ENCODE assay signal across 21 cellular contexts in genomic region chr1:202890392-202890791, GRCh38. TPM values are rescaled to one million over a fixed set of nuclear protein-coding genes. Genes with fewer than 3 reads are reported as not detected.
DNase-seq lines count a peak whose midpoint lies in the region; ATAC-seq lines count a peak whose summit lies in the region.
"Had no signal": no experiment of that assay in that cellular context is flagged by ENCODE, and none has a peak within 500 bp of the region (broad histone marks: within the 10 kb centered on the region; RNA-seq: fewer than 3 reads in every experiment).

No MANE protein-coding gene starts in this region.

- CTCF ChIA-PET in naive thymus-derived CD4-positive, alpha-beta T cell (lab: Charles Lee), result interaction anchor here (0.6 kb wide), 1 partner anchor 13 kb away, joined by 3 read pairs; no protein-coding TSS in a partner anchor

- H3K4me3 ChIP-seq in BLaER1 (no peak overlapping the region), SK-N-MC (0 out of 2 replicates have a peak overlapping the region, but pooled peaks have one; percentile 18)
- no peak overlapping the region for H3K4me3 ChIP-seq in naive thymus-derived CD4-positive, alpha-beta T cell (ENCODE audit: low read length)

- H3K27ac Mint-ChIP-seq in activated T-cell treated with anti-CD3 and anti-CD28 coated beads, Interleukin-2, amount 50 U/mL, for 24 hours, result peak overlapping the region; percentile 99
- peak overlapping the region in 2 of 9 donors; percentile 32 to 98 for H3K27ac Mint-ChIP-seq in naive thymus-derived CD4-positive, alpha-beta T cell
- H3K27ac Mint-ChIP-seq in T-helper 2 cell treated with Interferon-gamma antibody and Interleukin-4, amounts not matched to agents 5 μg/mL and 100 μg/mL, for 36 hours, result no peak overlapping the region
- H3K27ac Mint-ChIP-seq: H9 had no signal

- no peak for DNase-seq in activated T-cell treated with anti-CD3 and anti-CD28 coated beads, Interleukin-2, amount 50 U/mL, for 24 hours
- DNase-seq in activated T-cell treated with anti-CD3 and anti-CD28 coated beads for 4 hours, result no peak
- DNase-seq in SK-N-MC (ENCODE audit: low read depth, low spot score), result no peak
- DNase-seq in naive thymus-derived CD4-positive, alpha-beta T cell, result no peak
- DNase-seq in T-helper 2 cell treated with Interferon-gamma antibody and Interleukin-4, amounts not matched to agents 5 μg/mL and 100 μg/mL, for 36 hours (ENCODE audit: low spot score), result no peak
- DNase-seq in activated naive CD4-positive, alpha-beta T cell (lab: John Stamatoyannopoulos, UW), result no peak
- DNase-seq: AML-193; CD4-positive, alpha-beta memory T cell; DMS79 treated with DMSO at 0.1 percent for 48 hours; H9; MV-4-11; NCI-H1417 treated with DMSO at 0.1 percent for 48 hours; NCI-H1930; NCI-H2171; NCI-H446; NCI-H69; NK-92 treated with Interleukin-12 subunit alpha and Interleukin-12 subunit beta, amount 100 ng/mL, for 24 hours; OCI-M1; SHP77 treated with DMSO at 0.1 percent for 48 hours had no signal

- H3K9me3 Mint-ChIP-seq in activated T-cell treated with anti-CD3 and anti-CD28 coated beads, Interleukin-2, amount 50 U/mL, for 24 hours, result no peaks in the 10 kb centered on the region
- H3K9me3 Mint-ChIP-seq in naive thymus-derived CD4-positive, alpha-beta T cell, result peaks cover 0 to 4% (median 0%) of the 10 kb centered on the region in 11 donors
- no peaks in the 10 kb centered on the region for H3K9me3 Mint-ChIP-seq in T-helper 2 cell treated with Interferon-gamma antibody and Interleukin-4, amounts not matched to agents 5 μg/mL and 100 μg/mL, for 36 hours
- H3K9me3 Mint-ChIP-seq: CD4-positive, alpha-beta memory T cell; H9 had no signal

- H3K9ac ChIP-seq in BLaER1 (0 out of 2 replicates have a peak overlapping the region, but pooled peaks have one; percentile 0), SK-N-MC (ENCODE audit: insufficient read length) (peak overlapping the region; percentile 29)

- H3K27me3 Mint-ChIP-seq in activated T-cell treated with anti-CD3 and anti-CD28 coated beads, Interleukin-2, amount 50 U/mL, for 24 hours, result no peaks in the 10 kb centered on the region
- H3K27me3 Mint-ChIP-seq in naive thymus-derived CD4-positive, alpha-beta T cell, result no peaks in the 10 kb centered on the region
- no peaks in the 10 kb centered on the region for H3K27me3 Mint-ChIP-seq in T-helper 2 cell treated with Interferon-gamma antibody and Interleukin-4, amounts not matched to agents 5 μg/mL and 100 μg/mL, for 36 hours (ENCODE audit: low read depth)
- H3K27me3 Mint-ChIP-seq: CD4-positive, alpha-beta memory T cell had no signal

- H3K27ac ChIP-seq in BLaER1, result no peak overlapping the region
- H3K27ac ChIP-seq in SK-N-MC, result peak overlapping the region; percentile 40; the same call in 1 of the 2 replicates
- peak overlapping the region; percentile 86 for H3K27ac ChIP-seq in naive thymus-derived CD4-positive, alpha-beta T cell (ENCODE audit: low read depth, low read length)

- no peak overlapping the region for H3K4me3 Mint-ChIP-seq in activated T-cell treated with anti-CD3 and anti-CD28 coated beads, Interleukin-2, amount 50 U/mL, for 24 hours
- no peak overlapping the region for H3K4me3 Mint-ChIP-seq in naive thymus-derived CD4-positive, alpha-beta T cell
- no peak overlapping the region for H3K4me3 Mint-ChIP-seq in T-helper 2 cell treated with Interferon-gamma antibody and Interleukin-4, amounts not matched to agents 5 μg/mL and 100 μg/mL, for 36 hours

- peaks cover 4% of the 10 kb centered on the region for H4K20me1 ChIP-seq in BLaER1

- H3K9me3 ChIP-seq in BLaER1 (no peaks in the 10 kb centered on the region), SK-N-MC (ENCODE audit: low read depth, low read length) (no peaks in the 10 kb centered on the region)
- no peaks in the 10 kb centered on the region for H3K9me3 ChIP-seq in naive thymus-derived CD4-positive, alpha-beta T cell (ENCODE audit: control insufficient read depth in 2 of 3, low read length in 3 of 3)

- peaks cover 19% of the 10 kb centered on the region for H3K4me1 Mint-ChIP-seq in activated T-cell treated with anti-CD3 and anti-CD28 coated beads, Interleukin-2, amount 50 U/mL, for 24 hours (ENCODE audit: low read depth)
- H3K4me1 Mint-ChIP-seq in naive thymus-derived CD4-positive, alpha-beta T cell, result peaks cover 13 to 26% (median 22%) of the 10 kb centered on the region in 7 donors
- peaks cover 13% of the 10 kb centered on the region for H3K4me1 Mint-ChIP-seq in T-helper 2 cell treated with Interferon-gamma antibody and Interleukin-4, amounts not matched to agents 5 μg/mL and 100 μg/mL, for 36 hours (ENCODE audit: low read depth)

- H3K27me3 ChIP-seq in BLaER1, result no peaks in the 10 kb centered on the region
- H3K27me3 ChIP-seq in naive thymus-derived CD4-positive, alpha-beta T cell (ENCODE audit: control insufficient read depth in 2 of 2, insufficient read depth in 2 of 2, low read length in 2 of 2), result no peaks in the 10 kb centered on the region

- peaks cover 71% of the 10 kb centered on the region for H3K36me3 Mint-ChIP-seq in activated T-cell treated with anti-CD3 and anti-CD28 coated beads, Interleukin-2, amount 50 U/mL, for 24 hours (ENCODE audit: low read depth)
- H3K36me3 Mint-ChIP-seq in naive thymus-derived CD4-positive, alpha-beta T cell, result peaks cover 0 to 28% (median 11%) of the 10 kb centered on the region in 5 donors
- H3K36me3 Mint-ChIP-seq in T-helper 2 cell treated with Interferon-gamma antibody and Interleukin-4, amounts not matched to agents 5 μg/mL and 100 μg/mL, for 36 hours (ENCODE audit: low read depth), result peaks cover 29% of the 10 kb centered on the region

- H3K36me3 ChIP-seq in BLaER1 (peaks cover 56% of the 10 kb centered on the region), SK-N-MC (ENCODE audit: insufficient read depth, low read length) (peaks cover 33% of the 10 kb centered on the region; the same call in 1 of the 2 replicates)
- H3K36me3 ChIP-seq in naive thymus-derived CD4-positive, alpha-beta T cell (ENCODE audit: control insufficient read depth in 2 of 3, insufficient read depth in 3 of 3, low read length in 3 of 3), result peaks cover 0 to 39% (median 5%) of the 10 kb centered on the region in 3 experiments

- intact Hi-C loops in naive thymus-derived CD4-positive, alpha-beta T cell (cut with micrococcal nuclease), result no loop called here

- ATAC-seq in naive thymus-derived CD4-positive, alpha-beta T cell, result no peak
- ATAC-seq in HG03280 (IDR thresholded peaks at IDR 0.05; ENCODE audit: unreplicated experiment), result no peak

- H3K4me2 ChIP-seq in BLaER1, result no peak overlapping the region

- POLR2A ChIA-PET in naive thymus-derived CD4-positive, alpha-beta T cell (lab: Charles Lee), result interaction anchor here (0.6 to 1.5 kb wide), 4 partner anchors 35 to 117 kb away, joined by 3 to 6 read pairs (median 4); partner anchors contain the start of gene TMEM183A

- H3K4me1 ChIP-seq in BLaER1, result peaks cover 32% of the 10 kb centered on the region
- H3K4me1 ChIP-seq in naive thymus-derived CD4-positive, alpha-beta T cell (ENCODE audit: control insufficient read depth in 2 of 2, insufficient read depth in 2 of 2, low read length in 2 of 2), result peaks cover 6 to 12% of the 10 kb centered on the region in 2 donors

RNA-seq across cellular contexts. Expression of gene RABIF, which starts 1.4 kb away (rescaled TPM):
- 10 to 100 TPM; 11.6 to 17.1 (median 14.5) TPM for total RNA-seq in naive thymus-derived CD4-positive, alpha-beta T cell
- polyA plus RNA-seq in naive thymus-derived CD4-positive, alpha-beta T cell, result 10 to 100 TPM; 18.2 to 24.9 TPM

RNA-seq across cellular contexts. Expression of gene KLHL12, which starts 36.6 kb away (rescaled TPM):
- 10 to 100 TPM; 15.6 to 28.0 (median 24.5) TPM for total RNA-seq in naive thymus-derived CD4-positive, alpha-beta T cell
- polyA plus RNA-seq in naive thymus-derived CD4-positive, alpha-beta T cell, result 10 to 100 TPM; 12.1 to 18.3 TPM
